In the genomic region with DNA sequence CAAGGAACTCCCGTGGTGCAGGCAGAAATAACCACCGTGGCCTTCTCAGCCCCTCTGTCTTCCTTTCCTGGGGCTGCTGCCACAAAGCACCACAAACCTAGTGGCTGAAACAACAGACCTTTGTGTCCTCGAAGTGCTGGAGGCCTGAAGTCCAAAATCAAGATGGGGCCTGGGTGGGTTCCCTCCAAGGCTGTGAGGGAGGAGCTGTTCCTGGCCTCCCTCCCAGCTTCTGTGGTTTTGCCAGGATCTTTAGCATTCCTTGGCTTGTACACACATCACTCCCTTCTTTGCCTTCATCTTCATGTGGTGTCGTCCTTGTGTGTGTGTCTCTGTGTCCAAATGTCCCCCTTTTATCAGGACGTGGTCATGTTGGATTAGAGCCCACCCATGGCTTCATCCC, we compare ENCODE assay signal across 21 cellular contexts. TPM values are rescaled to one million over a fixed set of nuclear protein-coding genes. Genes with fewer than 3 reads are reported as not detected.
DNase-seq lines count a peak whose midpoint lies in the region; ATAC-seq and TF ChIP-seq lines count a peak whose summit lies in the region.
"Had no signal": no experiment of that assay in that cellular context is flagged by ENCODE, and none has a peak within 500 bp of the region (broad histone marks: within the 10 kb centered on the region; RNA-seq: fewer than 3 reads in every experiment).

No MANE protein-coding gene starts in this region.

- H3K4me1 ChIP-seq in vagina: peaks cover 9% of the 10 kb centered on the region
- H3K4me1 ChIP-seq in adrenal gland (replicated peaks in 1 of 2): no peaks in the 10 kb centered on the region

- TF ChIP-seq POLR2A in vagina (IDR thresholded peaks at IDR 0.05) (no peak), adrenal gland (IDR thresholded peaks at IDR 0.05) (no peak)

- no peak for TF ChIP-seq CTCF in AG10803 (conservative IDR thresholded peaks at IDR 0.05; ENCODE audit: low read length)
- TF ChIP-seq CTCF in vagina (IDR thresholded peaks at IDR 0.05): no peak
- TF ChIP-seq CTCF in adrenal gland (IDR thresholded peaks at IDR 0.05): no peak

- no peak overlapping the region for H3K27ac Mint-ChIP-seq in activated T-helper 1 cell treated with anti-CD3 and anti-CD28 coated beads, Interleukin-12 subunit alpha, Interleukin-12 subunit beta, Interleukin-2, Interleukin-4 antibody, amounts not matched to agents 30 ng/mL and 10 ng/mL and 1 ng/mL, durations not matched to agents 14 hours and 24 hours and 36 hours
- H3K27ac Mint-ChIP-seq: activated CD4-positive, alpha-beta memory T cell treated with anti-CD3 and anti-CD28 coated beads, Interleukin-2, amount 10 ng/mL, durations not matched to agents 7 days and 5 days; activated T-helper 2 cell treated with anti-CD3 and anti-CD28 coated beads, Interferon-gamma antibody, Interleukin-2, Interleukin-4, amounts not matched to agents 10 μg/mL and 5 μg/mL and 100 μg/mL, durations not matched to agents 14 hours and 24 hours and 36 hours; type B pancreatic cell had no signal

- peak; percentile 82 for DNase-seq in AG10803 (ENCODE audit: low read depth)
- peak; percentile 20 for DNase-seq in HS-5 (ENCODE audit: low read depth)
- DNase-seq in amniotic stem cell (lab: John Stamatoyannopoulos, UW): peak; percentile 14
- peak; percentile 87 for DNase-seq in foreskin melanocyte
- no peak for DNase-seq in vagina (ENCODE audit: extremely low spot score in 2 of 2)
- no peak for DNase-seq in activated T-helper 1 cell treated with anti-CD3 and anti-CD28 coated beads, Interleukin-12 subunit alpha, Interleukin-12 subunit beta, Interleukin-2, Interleukin-4 antibody, amounts not matched to agents 30 ng/mL and 10 ng/mL and 1 ng/mL, durations not matched to agents 14 hours and 24 hours and 36 hours (ENCODE audit: low spot score)
- no peak for DNase-seq in adrenal gland
- DNase-seq: activated CD4-positive, alpha-beta memory T cell treated with anti-CD3 and anti-CD28 coated beads, Interleukin-2, amount 10 ng/mL, durations not matched to agents 7 days and 5 days; DMS79 treated with DMSO at 0.1 percent for 48 hours; effector CD4-positive, alpha-beta T cell; Karpas-422; naive B cell; NCI-H2029 treated with DMSO at 0.1 percent for 48 hours; NCI-H774; retina had no signal

- peaks cover 2% of the 10 kb centered on the region for H3K36me3 Mint-ChIP-seq in activated T-helper 1 cell treated with anti-CD3 and anti-CD28 coated beads, Interleukin-12 subunit alpha, Interleukin-12 subunit beta, Interleukin-2, Interleukin-4 antibody, amounts not matched to agents 30 ng/mL and 10 ng/mL and 1 ng/mL, durations not matched to agents 14 hours and 24 hours and 36 hours (ENCODE audit: low read depth)
- H3K36me3 Mint-ChIP-seq: brain, type B pancreatic cell had no signal

- no peak overlapping the region for H3K4me3 ChIP-seq in AG10803 (ENCODE audit: low read length)
- no peak overlapping the region for H3K4me3 ChIP-seq in vagina
- no peak overlapping the region for H3K4me3 ChIP-seq in adrenal gland
- H3K4me3 ChIP-seq: BLaER1 treated with 17β-estradiol and CSF1 and Interleukin-3, amounts not matched to agents 10 nM and 100 nM had no signal

- intact Hi-C loops in vagina (cut with DNase I): no loop called here
- intact Hi-C loops in activated T-helper 1 cell treated with anti-CD3 and anti-CD28 coated beads, Interleukin-12 subunit alpha, Interleukin-12 subunit beta, Interleukin-2, Interleukin-4 antibody, amounts not matched to agents 30 ng/mL and 10 ng/mL and 1 ng/mL, durations not matched to agents 14 hours and 24 hours and 36 hours (cut with micrococcal nuclease): no loop called here
- intact Hi-C loops in adrenal gland (cut with DNase I): no loop called here

- H3K9me3 ChIP-seq in vagina (no peaks in the 10 kb centered on the region), adrenal gland (replicated peaks in 1 of 3) (no peaks in the 10 kb centered on the region)
- H3K9me3 ChIP-seq: BLaER1 treated with 17β-estradiol and CSF1 and Interleukin-3, amounts not matched to agents 10 nM and 100 nM had no signal

- H3K9me3 Mint-ChIP-seq in activated T-helper 1 cell treated with anti-CD3 and anti-CD28 coated beads, Interleukin-12 subunit alpha, Interleukin-12 subunit beta, Interleukin-2, Interleukin-4 antibody, amounts not matched to agents 30 ng/mL and 10 ng/mL and 1 ng/mL, durations not matched to agents 14 hours and 24 hours and 36 hours: no peaks in the 10 kb centered on the region
- H3K9me3 Mint-ChIP-seq: activated CD4-positive, alpha-beta memory T cell treated with anti-CD3 and anti-CD28 coated beads, Interleukin-2, amount 10 ng/mL, durations not matched to agents 7 days and 5 days; activated T-helper 2 cell treated with anti-CD3 and anti-CD28 coated beads, Interferon-gamma antibody, Interleukin-2, Interleukin-4, amounts not matched to agents 10 μg/mL and 5 μg/mL and 100 μg/mL, durations not matched to agents 14 hours and 24 hours and 36 hours; brain; naive B cell; type B pancreatic cell had no signal

- H3K27me3 ChIP-seq in vagina (no peaks in the 10 kb centered on the region), adrenal gland (no peaks in the 10 kb centered on the region)

- 86 to 92% (median 89%) methylated on average over 5 of the region's 5 CpGs for WGBS in adrenal gland, 4 donors

- ATAC-seq in GM21447 (IDR thresholded peaks at IDR 0.05; ENCODE audit: unreplicated experiment): no peak

- H3K36me3 ChIP-seq in vagina (no peaks in the 10 kb centered on the region), adrenal gland (replicated peaks in 1 of 2) (no peaks in the 10 kb centered on the region)

- H3K4me3 Mint-ChIP-seq in activated T-helper 1 cell treated with anti-CD3 and anti-CD28 coated beads, Interleukin-12 subunit alpha, Interleukin-12 subunit beta, Interleukin-2, Interleukin-4 antibody, amounts not matched to agents 30 ng/mL and 10 ng/mL and 1 ng/mL, durations not matched to agents 14 hours and 24 hours and 36 hours: no peak overlapping the region
- H3K4me3 Mint-ChIP-seq: activated CD4-positive, alpha-beta memory T cell treated with anti-CD3 and anti-CD28 coated beads, Interleukin-2, amount 10 ng/mL, durations not matched to agents 7 days and 5 days; brain; type B pancreatic cell had no signal

- no peaks in the 10 kb centered on the region for H3K27me3 Mint-ChIP-seq in activated T-helper 1 cell treated with anti-CD3 and anti-CD28 coated beads, Interleukin-12 subunit alpha, Interleukin-12 subunit beta, Interleukin-2, Interleukin-4 antibody, amounts not matched to agents 30 ng/mL and 10 ng/mL and 1 ng/mL, durations not matched to agents 14 hours and 24 hours and 36 hours (ENCODE audit: insufficient read depth)
- H3K27me3 Mint-ChIP-seq: activated CD4-positive, alpha-beta memory T cell treated with anti-CD3 and anti-CD28 coated beads, Interleukin-2, amount 10 ng/mL, durations not matched to agents 7 days and 5 days; naive B cell had no signal

- no peak overlapping the region for H3K27ac ChIP-seq in vagina
- no peak overlapping the region for H3K27ac ChIP-seq in adrenal gland
- H3K27ac ChIP-seq: BLaER1 treated with 17β-estradiol and CSF1 and Interleukin-3, amounts not matched to agents 10 nM and 100 nM had no signal

- H3K4me1 Mint-ChIP-seq in activated T-helper 1 cell treated with anti-CD3 and anti-CD28 coated beads, Interleukin-12 subunit alpha, Interleukin-12 subunit beta, Interleukin-2, Interleukin-4 antibody, amounts not matched to agents 30 ng/mL and 10 ng/mL and 1 ng/mL, durations not matched to agents 14 hours and 24 hours and 36 hours (ENCODE audit: low read depth): peaks cover 4% of the 10 kb centered on the region
- H3K4me1 Mint-ChIP-seq: activated CD4-positive, alpha-beta memory T cell treated with anti-CD3 and anti-CD28 coated beads, Interleukin-2, amount 10 ng/mL, durations not matched to agents 7 days and 5 days had no signal

RNA-seq across cellular contexts. Expression of gene PARVG, which starts 29.1 kb away (rescaled TPM):
- total RNA-seq in vagina (29.5 TPM), adrenal gland (10 to 100 TPM in 6 of 8 donors, 1 to 10 TPM in 2; 8.8 to 48.6 (median 15.7) TPM)
- total RNA-seq in activated T-helper 1 cell treated with anti-CD3 and anti-CD28 coated beads, Interleukin-12 subunit alpha, Interleukin-12 subunit beta, Interleukin-2, Interleukin-4 antibody, amounts not matched to agents 30 ng/mL and 10 ng/mL and 1 ng/mL, durations not matched to agents 14 hours and 24 hours and 36 hours: 50.6 and 52.8 TPM in 2 replicates
- 10 to 100 TPM in 2 of 3 donors, 1 to 10 TPM in 1; 4.8 to 61.1 (median 14.3) TPM for polyA plus RNA-seq in adrenal gland
- total RNA-seq: glomerular endothelial cell had no signal

Comparison
In these comparisons a context has a peak if more than half of its experiments do, and no peak if none do; other contexts are left out.
1. DNase-seq: peak in AG10803 (single experiment), HS-5 (single experiment), amniotic stem cell (single experiment) and foreskin melanocyte (single experiment); none in vagina (0 of 2), activated T-helper 1 cell treated with anti-CD3 and anti-CD28 coated beads, Interleukin-12 subunit alpha, Interleukin-12 subunit beta, Interleukin-2, Interleukin-4 antibody, amounts not matched to agents 30 ng/mL and 10 ng/mL and 1 ng/mL, durations not matched to agents 14 hours and 24 hours and 36 hours (single experiment) and adrenal gland (0 of 7).